17 cellular contexts compared by ENCODE assay signal in the genomic region with DNA sequence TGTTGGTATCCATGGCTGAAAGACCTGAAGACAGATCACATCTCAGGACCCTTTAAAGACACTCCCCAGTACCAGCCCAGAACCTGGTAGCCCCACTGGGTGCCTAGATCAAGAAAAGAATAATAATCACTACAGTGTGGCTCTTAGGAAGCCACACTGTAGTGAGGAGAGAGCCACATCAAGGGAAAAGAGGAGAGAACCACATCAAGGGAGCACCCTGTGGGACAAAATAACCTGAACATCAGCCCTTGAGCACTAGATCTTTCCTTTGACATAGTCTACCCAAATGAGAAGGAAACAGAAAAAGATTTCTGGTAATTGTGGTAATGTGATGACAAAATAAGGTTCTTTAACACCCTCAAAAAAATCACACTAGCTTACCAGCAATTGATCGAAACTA. TPM values are rescaled to one million over a fixed set of nuclear protein-coding genes. Genes with fewer than 3 reads are reported as not detected.
"Had no signal": no experiment of that assay in that cellular context is flagged by ENCODE, and none has a peak within 500 bp of the region (broad histone marks: within the 10 kb centered on the region; RNA-seq: fewer than 3 reads in every experiment).

No MANE protein-coding gene starts in this region.

- H3K4me3 ChIP-seq: coronary artery, heart left ventricle, left lung, tibial artery, vagina had no signal

- H3K27ac Mint-ChIP-seq: activated CD8-positive, alpha-beta memory T cell treated with anti-CD3 and anti-CD28 coated beads, Interleukin-2, amount 10 ng/mL, durations not matched to agents 7 days and 5 days had no signal

- H3K4me1 ChIP-seq: foreskin keratinocyte, heart left ventricle, left lung, tibial artery, vagina had no signal

- H3K9me3 ChIP-seq: vagina had no signal

- H3K36me3 ChIP-seq: heart left ventricle, left lung, tibial artery, vagina had no signal

- H3K4me3 Mint-ChIP-seq: activated CD8-positive, alpha-beta memory T cell treated with anti-CD3 and anti-CD28 coated beads, Interleukin-2, amount 10 ng/mL, durations not matched to agents 7 days and 5 days had no signal

- H3K27me3 Mint-ChIP-seq: activated CD8-positive, alpha-beta memory T cell treated with anti-CD3 and anti-CD28 coated beads, Interleukin-2, amount 10 ng/mL, durations not matched to agents 7 days and 5 days had no signal

- ATAC-seq: activated CD8-positive, alpha-beta memory T cell treated with anti-CD3 and anti-CD28 coated beads, Interleukin-2, amount 10 ng/mL, durations not matched to agents 7 days and 5 days; foreskin keratinocyte; heart left ventricle; left lung; Right ventricle myocardium inferior had no signal

- DNase-seq: activated CD4-positive, alpha-beta T cell treated with anti-CD3 and anti-CD28 coated beads, Interleukin-2, amount 50 U/mL, for 1 hour; activated CD8-positive, alpha-beta memory T cell treated with anti-CD3 and anti-CD28 coated beads, Interleukin-2, amount 10 ng/mL, durations not matched to agents 7 days and 5 days; effector CD4-positive, alpha-beta T cell; heart left ventricle; left lung; retina; stimulated activated CD4-positive, alpha-beta T cell treated with anti-CD3 and anti-CD28 coated beads, Interleukin-15, amount 100 ng/mL, for 24 hours; stimulated activated CD4-positive, alpha-beta T cell treated with anti-CD3 and anti-CD28 coated beads, Interleukin-4, amount 100 ng/mL, for 4 hours; T1000; tibial artery had no signal

- H3K27me3 ChIP-seq: foreskin keratinocyte, heart left ventricle, tibial artery, vagina had no signal

- H3K27ac ChIP-seq: coronary artery, foreskin keratinocyte, heart left ventricle, left lung, tibial artery, vagina, VCaP had no signal

RNA-seq across cellular contexts. Expression of gene RTL3, which starts 15.3 kb away (rescaled TPM):
- total RNA-seq: endothelial cell of umbilical vein, foreskin keratinocyte, left lung, mesenteric fat pad, vagina had no signal
- polyA plus RNA-seq: foreskin keratinocyte, heart left ventricle had no signal
